In genomic region chr21:36381841-36382589, GRCh38 we compare ENCODE assay signal across 21 cellular contexts. TPM values are rescaled to one million over a fixed set of nuclear protein-coding genes. Genes with fewer than 3 reads are reported as not detected.
DNase-seq lines count a peak whose midpoint lies in the region; ATAC-seq and TF ChIP-seq lines count a peak whose summit lies in the region.
"Had no signal": no experiment of that assay in that cellular context is flagged by ENCODE, and none has a peak within 500 bp of the region (broad histone marks: within the 10 kb centered on the region; RNA-seq: fewer than 3 reads in every experiment).

No MANE protein-coding gene starts in this region.

- H3K9me3 ChIP-seq in heart left ventricle: no peaks in the 10 kb centered on the region
- H3K9me3 ChIP-seq: heart right ventricle had no signal

- ATAC-seq in GM18861 (IDR thresholded peaks at IDR 0.05; ENCODE audit: unreplicated experiment): no peak
- ATAC-seq in HG02973 (IDR thresholded peaks at IDR 0.05; ENCODE audit: unreplicated experiment): no peak
- ATAC-seq in heart left ventricle: no peak
- ATAC-seq: heart right ventricle, left colon, Panc1 had no signal

- H3K27me3 Mint-ChIP-seq in neural crest cell (ENCODE audit: low read depth): no peaks in the 10 kb centered on the region
- H3K27me3 Mint-ChIP-seq: CD8-positive, alpha-beta memory T cell had no signal

- WGBS in heart left ventricle, 4 donors: 90 to 92% (median 91%) methylated on average over 9 of the region's 9 CpGs

- no peak overlapping the region for H3K4me3 ChIP-seq in heart left ventricle
- H3K4me3 ChIP-seq: cardiac muscle cell, heart right ventricle had no signal

- peaks cover 16% of the 10 kb centered on the region for H3K36me3 Mint-ChIP-seq in neural crest cell (ENCODE audit: low read depth)

- peak overlapping the region; percentile 22 for H3K27ac Mint-ChIP-seq in neural crest cell (ENCODE audit: unreplicated experiment)

- H3K27me3 ChIP-seq in heart left ventricle: no peaks in the 10 kb centered on the region
- H3K27me3 ChIP-seq: cardiac muscle cell, heart right ventricle had no signal

- TF ChIP-seq POLR2A in heart left ventricle (IDR thresholded peaks at IDR 0.05): no peak

- DNase-seq in DMS53 (lab: John Stamatoyannopoulos, UW) (peak; percentile 7), DMS53 treated with DMSO at 0.1 percent for 48 hours (lab: John Stamatoyannopoulos, UW; ENCODE audit: unreplicated experiment) (no peak), HT-29 (ENCODE audit: low spot score) (peak; percentile 20), dermis blood vessel endothelial cell (peak; percentile 32), neural crest cell (ENCODE audit: low read depth, low spot score) (no peak), heart left ventricle (no peak)
- DNase-seq: activated gamma-delta T cell; CD8-positive, alpha-beta memory T cell; effector memory CD4-positive, alpha-beta T cell; GDM1; heart right ventricle; KBM-7; left colon; NCI-H1417 treated with DMSO at 0.1 percent for 48 hours; retina; stimulated activated naive CD4-positive, alpha-beta T cell had no signal

- TF ChIP-seq CTCF in neural crest cell (conservative IDR thresholded peaks at IDR 0.05): no peak
- no peak for TF ChIP-seq CTCF in heart left ventricle (IDR thresholded peaks at IDR 0.05)

- peaks cover 3% of the 10 kb centered on the region for H3K9me3 Mint-ChIP-seq in neural crest cell
- H3K9me3 Mint-ChIP-seq: CD8-positive, alpha-beta memory T cell had no signal

- peaks cover 25% of the 10 kb centered on the region for H3K4me1 Mint-ChIP-seq in neural crest cell

- intact Hi-C loops in heart left ventricle (cut with DNase I): no loop called here

- peaks cover 0 to 14% (median 0%) of the 10 kb centered on the region in 12 donors for H3K4me1 ChIP-seq in heart left ventricle

- H3K4me3 Mint-ChIP-seq in neural crest cell: peak overlapping the region; percentile 45

- peaks cover 0 to 21% (median 12%) of the 10 kb centered on the region in 9 donors for H3K36me3 ChIP-seq in heart left ventricle

- H3K27ac ChIP-seq in heart left ventricle: no peak overlapping the region
- H3K27ac ChIP-seq: 22Rv1, cardiac muscle cell, heart right ventricle had no signal

RNA-seq across cellular contexts. Expression of gene CHAF1B, which starts 3.2 kb away (rescaled TPM):
- total RNA-seq in HT-29 (2014; rRNA removed; shearing (Covaris generic)): 5.7 and 8.0 TPM in 2 replicates
- total RNA-seq in dermis blood vessel endothelial cell (2.2 and 5.8 TPM in 2 replicates), neural crest cell (30.3 and 32.3 TPM in 2 replicates), heart left ventricle (1 to 10 TPM in 2 of 9 donors, under 1 TPM in 7; 0.12 to 1.9 (median 0.56) TPM)
- under 1 TPM; 0.23 to 0.54 TPM for polyA plus RNA-seq in heart left ventricle

Comparison
In these comparisons a context has a peak if more than half of its experiments do, and no peak if none do; other contexts are left out.
1. DNase-seq: peak in DMS53 (single experiment), HT-29 (single experiment) and dermis blood vessel endothelial cell (single experiment); none in DMS53 treated with DMSO at 0.1 percent for 48 hours (single experiment), neural crest cell (single experiment) and heart left ventricle (0 of 5).